ENCODE assay signal across 1 cellular context in genomic region chr1:220879090-220879508, GRCh38.
TF ChIP-seq lines count a peak whose summit lies in the region.

A gene with protein sequence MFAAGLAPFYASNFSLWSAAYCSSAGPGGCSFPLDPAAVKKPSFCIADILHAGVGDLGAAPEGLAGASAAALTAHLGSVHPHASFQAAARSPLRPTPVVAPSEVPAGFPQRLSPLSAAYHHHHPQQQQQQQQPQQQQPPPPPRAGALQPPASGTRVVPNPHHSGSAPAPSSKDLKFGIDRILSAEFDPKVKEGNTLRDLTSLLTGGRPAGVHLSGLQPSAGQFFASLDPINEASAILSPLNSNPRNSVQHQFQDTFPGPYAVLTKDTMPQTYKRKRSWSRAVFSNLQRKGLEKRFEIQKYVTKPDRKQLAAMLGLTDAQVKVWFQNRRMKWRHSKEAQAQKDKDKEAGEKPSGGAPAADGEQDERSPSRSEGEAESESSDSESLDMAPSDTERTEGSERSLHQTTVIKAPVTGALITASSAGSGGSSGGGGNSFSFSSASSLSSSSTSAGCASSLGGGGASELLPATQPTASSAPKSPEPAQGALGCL (plus strand): TSS chr1:220879443. CDS start chr1:220879858, 415 bp downstream.

TF ChIP-seq in HEK293, 187 proteins besides CTCF, POLR2A, EP300 and RAD21 (continued from another document and continues in another):
- TF ChIP-seq TSHZ1 (tag by site-specific recombination; IDR thresholded peaks at IDR 0.05; ENCODE audit: borderline replicate concordance) (no peak), TCF7L2 (IDR thresholded peaks at IDR 0.05; ENCODE audit: borderline replicate concordance, low read depth, low read length) (no peak), ZNF544 (tag by site-specific recombination; IDR thresholded peaks at IDR 0.05) (no peak), ZNF114 (tag by site-specific recombination; IDR thresholded peaks at IDR 0.05) (no peak), ZNF521 (tag by site-specific recombination; IDR thresholded peaks at IDR 0.05) (no peak), ZNF747 (tag by site-specific recombination; IDR thresholded peaks at IDR 0.05) (no peak), YY1 (tag by site-specific recombination; IDR thresholded peaks at IDR 0.05) (no peak), GLIS1 (tag by site-specific recombination; IDR thresholded peaks at IDR 0.05) (no peak), ZNF501 (tag by site-specific recombination; IDR thresholded peaks at IDR 0.05) (no peak), ZNF549 (tag by site-specific recombination; IDR thresholded peaks at IDR 0.05) (no peak), ZNF350 (tag by site-specific recombination; IDR thresholded peaks at IDR 0.05) (no peak), PRDM1 (tag by site-specific recombination; IDR thresholded peaks at IDR 0.05) (no peak), ZBTB1 (tag by site-specific recombination; IDR thresholded peaks at IDR 0.05) (no peak), ZNF423 (tag by site-specific recombination; IDR thresholded peaks at IDR 0.05) (no peak), KLF1 (tag by site-specific recombination; IDR thresholded peaks at IDR 0.05) (0 out of 2 replicates have a peak, but pooled peaks have one; percentile 14), ZNF510 (tag by site-specific recombination; IDR thresholded peaks at IDR 0.05; ENCODE audit: insufficient replicate concordance) (no peak), ZBTB20 (tag by site-specific recombination; IDR thresholded peaks at IDR 0.05) (no peak), BCL11B (tag by site-specific recombination; IDR thresholded peaks at IDR 0.05; ENCODE audit: low read depth) (no peak), ZNF76 (tag by site-specific recombination; IDR thresholded peaks at IDR 0.05; ENCODE audit: borderline replicate concordance, low read depth) (no peak), OVOL3 (tag by site-specific recombination; IDR thresholded peaks at IDR 0.05) (no peak), ZNF280C (tag by site-specific recombination; IDR thresholded peaks at IDR 0.05) (no peak), ZNF514 (tag by site-specific recombination; IDR thresholded peaks at IDR 0.05) (no peak), KLF8 (tag by site-specific recombination; IDR thresholded peaks at IDR 0.05) (peak; percentile 63; the same call in 1 of the 2 replicates), ZNF311 (tag by site-specific recombination; IDR thresholded peaks at IDR 0.05; ENCODE audit: borderline replicate concordance) (no peak), MYNN (tag by site-specific recombination; IDR thresholded peaks at IDR 0.05; ENCODE audit: borderline replicate concordance) (no peak), ZNF585B (tag by site-specific recombination; IDR thresholded peaks at IDR 0.05) (no peak), ZNF19 (tag by site-specific recombination; IDR thresholded peaks at IDR 0.05; ENCODE audit: low read depth) (no peak), ZNF830 (tag by site-specific recombination; IDR thresholded peaks at IDR 0.05; ENCODE audit: low read depth) (no peak), KLF17 (tag by site-specific recombination; IDR thresholded peaks at IDR 0.05) (0 out of 2 replicates have a peak, but pooled peaks have one; percentile 48), ZNF37A (tag by site-specific recombination; IDR thresholded peaks at IDR 0.05) (no peak), REPIN1 (tag by site-specific recombination; IDR thresholded peaks at IDR 0.05; ENCODE audit: low read depth) (peak; percentile 22; the same call in 1 of the 2 replicates), REST (tag by site-specific recombination; IDR thresholded peaks at IDR 0.05) (no peak), ZNF791 (tag by site-specific recombination; IDR thresholded peaks at IDR 0.05) (no peak), KLF16 (tag by site-specific recombination; IDR thresholded peaks at IDR 0.05) (peak; percentile 2; the same call in 1 of the 2 replicates)
- TF ChIP-seq, protein P1, sequence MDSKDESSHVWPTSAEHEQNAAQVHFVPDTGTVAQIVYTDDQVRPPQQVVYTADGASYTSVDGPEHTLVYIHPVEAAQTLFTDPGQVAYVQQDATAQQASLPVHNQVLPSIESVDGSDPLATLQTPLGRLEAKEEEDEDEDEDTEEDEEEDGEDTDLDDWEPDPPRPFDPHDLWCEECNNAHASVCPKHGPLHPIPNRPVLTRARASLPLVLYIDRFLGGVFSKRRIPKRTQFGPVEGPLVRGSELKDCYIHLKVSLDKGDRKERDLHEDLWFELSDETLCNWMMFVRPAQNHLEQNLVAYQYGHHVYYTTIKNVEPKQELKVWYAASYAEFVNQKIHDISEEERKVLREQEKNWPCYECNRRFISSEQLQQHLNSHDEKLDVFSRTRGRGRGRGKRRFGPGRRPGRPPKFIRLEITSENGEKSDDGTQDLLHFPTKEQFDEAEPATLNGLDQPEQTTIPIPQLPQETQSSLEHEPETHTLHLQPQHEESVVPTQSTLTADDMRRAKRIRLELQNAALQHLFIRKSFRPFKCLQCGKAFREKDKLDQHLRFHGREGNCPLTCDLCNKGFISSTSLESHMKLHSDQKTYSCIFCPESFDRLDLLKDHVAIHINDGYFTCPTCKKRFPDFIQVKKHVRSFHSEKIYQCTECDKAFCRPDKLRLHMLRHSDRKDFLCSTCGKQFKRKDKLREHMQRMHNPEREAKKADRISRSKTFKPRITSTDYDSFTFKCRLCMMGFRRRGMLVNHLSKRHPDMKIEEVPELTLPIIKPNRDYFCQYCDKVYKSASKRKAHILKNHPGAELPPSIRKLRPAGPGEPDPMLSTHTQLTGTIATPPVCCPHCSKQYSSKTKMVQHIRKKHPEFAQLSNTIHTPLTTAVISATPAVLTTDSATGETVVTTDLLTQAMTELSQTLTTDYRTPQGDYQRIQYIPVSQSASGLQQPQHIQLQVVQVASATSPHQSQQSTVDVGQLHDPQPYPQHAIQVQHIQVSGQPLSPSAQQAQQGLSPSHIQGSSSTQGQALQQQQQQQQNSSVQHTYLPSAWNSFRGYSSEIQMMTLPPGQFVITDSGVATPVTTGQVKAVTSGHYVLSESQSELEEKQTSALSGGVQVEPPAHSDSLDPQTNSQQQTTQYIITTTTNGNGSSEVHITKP (tag by site-specific recombination; IDR thresholded peaks at IDR 0.05): peak; percentile 47; the same call in 1 of the 2 replicates
- TF ChIP-seq, protein P2, sequence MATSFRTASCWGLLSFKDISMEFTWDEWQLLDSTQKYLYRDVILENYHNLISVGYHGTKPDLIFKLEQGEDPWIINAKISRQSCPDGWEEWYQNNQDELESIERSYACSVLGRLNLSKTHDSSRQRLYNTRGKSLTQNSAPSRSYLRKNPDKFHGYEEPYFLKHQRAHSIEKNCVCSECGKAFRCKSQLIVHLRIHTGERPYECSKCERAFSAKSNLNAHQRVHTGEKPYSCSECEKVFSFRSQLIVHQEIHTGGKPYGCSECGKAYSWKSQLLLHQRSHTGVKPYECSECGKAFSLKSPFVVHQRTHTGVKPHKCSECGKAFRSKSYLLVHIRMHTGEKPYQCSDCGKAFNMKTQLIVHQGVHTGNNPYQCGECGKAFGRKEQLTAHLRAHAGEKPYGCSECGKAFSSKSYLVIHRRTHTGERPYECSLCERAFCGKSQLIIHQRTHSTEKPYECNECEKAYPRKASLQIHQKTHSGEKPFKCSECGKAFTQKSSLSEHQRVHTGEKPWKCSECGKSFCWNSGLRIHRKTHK (tag by site-specific recombination; IDR thresholded peaks at IDR 0.05): no peak
- TF ChIP-seq, protein P3, sequence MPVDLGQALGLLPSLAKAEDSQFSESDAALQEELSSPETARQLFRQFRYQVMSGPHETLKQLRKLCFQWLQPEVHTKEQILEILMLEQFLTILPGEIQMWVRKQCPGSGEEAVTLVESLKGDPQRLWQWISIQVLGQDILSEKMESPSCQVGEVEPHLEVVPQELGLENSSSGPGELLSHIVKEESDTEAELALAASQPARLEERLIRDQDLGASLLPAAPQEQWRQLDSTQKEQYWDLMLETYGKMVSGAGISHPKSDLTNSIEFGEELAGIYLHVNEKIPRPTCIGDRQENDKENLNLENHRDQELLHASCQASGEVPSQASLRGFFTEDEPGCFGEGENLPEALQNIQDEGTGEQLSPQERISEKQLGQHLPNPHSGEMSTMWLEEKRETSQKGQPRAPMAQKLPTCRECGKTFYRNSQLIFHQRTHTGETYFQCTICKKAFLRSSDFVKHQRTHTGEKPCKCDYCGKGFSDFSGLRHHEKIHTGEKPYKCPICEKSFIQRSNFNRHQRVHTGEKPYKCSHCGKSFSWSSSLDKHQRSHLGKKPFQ (tag by site-specific recombination; IDR thresholded peaks at IDR 0.05): no peak
- TF ChIP-seq, protein P4, sequence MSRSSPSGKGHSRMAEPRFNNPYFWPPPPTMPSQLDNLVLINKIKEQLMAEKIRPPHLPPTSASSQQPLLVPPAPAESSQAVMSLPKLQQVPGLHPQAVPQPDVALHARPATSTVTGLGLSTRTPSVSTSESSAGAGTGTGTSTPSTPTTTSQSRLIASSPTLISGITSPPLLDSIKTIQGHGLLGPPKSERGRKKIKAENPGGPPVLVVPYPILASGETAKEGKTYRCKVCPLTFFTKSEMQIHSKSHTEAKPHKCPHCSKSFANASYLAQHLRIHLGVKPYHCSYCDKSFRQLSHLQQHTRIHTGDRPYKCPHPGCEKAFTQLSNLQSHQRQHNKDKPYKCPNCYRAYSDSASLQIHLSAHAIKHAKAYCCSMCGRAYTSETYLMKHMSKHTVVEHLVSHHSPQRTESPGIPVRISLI (tag by site-specific recombination; IDR thresholded peaks at IDR 0.05): peak; percentile 77
- TF ChIP-seq, protein P5, sequence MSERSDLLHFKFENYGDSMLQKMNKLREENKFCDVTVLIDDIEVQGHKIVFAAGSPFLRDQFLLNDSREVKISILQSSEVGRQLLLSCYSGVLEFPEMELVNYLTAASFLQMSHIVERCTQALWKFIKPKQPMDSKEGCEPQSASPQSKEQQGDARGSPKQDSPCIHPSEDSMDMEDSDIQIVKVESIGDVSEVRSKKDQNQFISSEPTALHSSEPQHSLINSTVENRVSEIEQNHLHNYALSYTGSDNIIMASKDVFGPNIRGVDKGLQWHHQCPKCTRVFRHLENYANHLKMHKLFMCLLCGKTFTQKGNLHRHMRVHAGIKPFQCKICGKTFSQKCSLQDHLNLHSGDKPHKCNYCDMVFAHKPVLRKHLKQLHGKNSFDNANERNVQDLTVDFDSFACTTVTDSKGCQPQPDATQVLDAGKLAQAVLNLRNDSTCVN (tag by site-specific recombination; optimal IDR thresholded peaks at IDR 0.05): no peak
